2 cellular contexts compared by ENCODE assay signal in the genomic region with DNA sequence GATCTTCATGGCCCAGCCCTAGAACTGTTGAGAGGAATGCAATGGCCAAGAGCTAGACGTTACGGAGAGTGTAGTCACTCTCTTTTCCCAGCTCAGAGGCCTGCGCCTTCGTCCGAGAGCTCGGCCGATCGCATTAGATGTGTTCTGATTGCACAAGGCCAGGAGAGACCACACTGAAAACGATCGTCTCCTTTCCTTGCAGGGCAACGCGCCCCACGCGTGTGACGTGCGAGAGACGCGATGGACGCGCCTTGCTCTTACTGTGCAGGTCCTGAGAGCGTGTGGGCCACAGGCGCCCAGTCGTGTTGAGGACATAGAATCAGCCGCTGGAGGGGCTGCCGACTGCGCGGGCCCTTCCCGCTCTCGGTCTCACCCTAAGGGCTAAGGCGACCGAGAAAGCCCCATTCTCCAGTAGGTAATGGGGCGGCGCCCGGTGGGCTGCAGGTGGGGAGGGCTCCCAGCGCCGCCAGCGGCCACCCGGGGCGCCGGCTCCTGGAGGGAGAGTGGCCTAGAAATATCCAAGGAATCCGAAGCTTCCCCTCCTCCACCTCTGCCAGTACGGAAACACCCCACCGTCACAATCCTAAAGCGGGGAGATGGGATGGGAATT.
A peak's percentile ranks its signal among the peaks of the same experiment; 100 is the strongest.
TF ChIP-seq lines count a peak whose summit lies in the region.

No MANE protein-coding gene starts in this region.

TF ChIP-seq in GM23338, 12 proteins besides CTCF, POLR2A, EP300 and RAD21 (continued from another document):
- TF ChIP-seq EZH2 (IDR thresholded peaks at IDR 0.05; ENCODE audit: low read depth, unreplicated experiment): peak; percentile 41
- no peak for TF ChIP-seq ZNF114 (CRISPR knock-in tag; IDR thresholded peaks at IDR 0.05)

TF ChIP-seq in neural cell, 6 proteins besides CTCF, POLR2A, EP300 and RAD21 (continued from another document):
- no peak for TF ChIP-seq TAF1 (IDR thresholded peaks at IDR 0.05; ENCODE audit: low read depth)
- TF ChIP-seq, protein P1, sequence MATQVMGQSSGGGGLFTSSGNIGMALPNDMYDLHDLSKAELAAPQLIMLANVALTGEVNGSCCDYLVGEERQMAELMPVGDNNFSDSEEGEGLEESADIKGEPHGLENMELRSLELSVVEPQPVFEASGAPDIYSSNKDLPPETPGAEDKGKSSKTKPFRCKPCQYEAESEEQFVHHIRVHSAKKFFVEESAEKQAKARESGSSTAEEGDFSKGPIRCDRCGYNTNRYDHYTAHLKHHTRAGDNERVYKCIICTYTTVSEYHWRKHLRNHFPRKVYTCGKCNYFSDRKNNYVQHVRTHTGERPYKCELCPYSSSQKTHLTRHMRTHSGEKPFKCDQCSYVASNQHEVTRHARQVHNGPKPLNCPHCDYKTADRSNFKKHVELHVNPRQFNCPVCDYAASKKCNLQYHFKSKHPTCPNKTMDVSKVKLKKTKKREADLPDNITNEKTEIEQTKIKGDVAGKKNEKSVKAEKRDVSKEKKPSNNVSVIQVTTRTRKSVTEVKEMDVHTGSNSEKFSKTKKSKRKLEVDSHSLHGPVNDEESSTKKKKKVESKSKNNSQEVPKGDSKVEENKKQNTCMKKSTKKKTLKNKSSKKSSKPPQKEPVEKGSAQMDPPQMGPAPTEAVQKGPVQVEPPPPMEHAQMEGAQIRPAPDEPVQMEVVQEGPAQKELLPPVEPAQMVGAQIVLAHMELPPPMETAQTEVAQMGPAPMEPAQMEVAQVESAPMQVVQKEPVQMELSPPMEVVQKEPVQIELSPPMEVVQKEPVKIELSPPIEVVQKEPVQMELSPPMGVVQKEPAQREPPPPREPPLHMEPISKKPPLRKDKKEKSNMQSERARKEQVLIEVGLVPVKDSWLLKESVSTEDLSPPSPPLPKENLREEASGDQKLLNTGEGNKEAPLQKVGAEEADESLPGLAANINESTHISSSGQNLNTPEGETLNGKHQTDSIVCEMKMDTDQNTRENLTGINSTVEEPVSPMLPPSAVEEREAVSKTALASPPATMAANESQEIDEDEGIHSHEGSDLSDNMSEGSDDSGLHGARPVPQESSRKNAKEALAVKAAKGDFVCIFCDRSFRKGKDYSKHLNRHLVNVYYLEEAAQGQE (IDR thresholded peaks at IDR 0.05; ENCODE audit: borderline replicate concordance): no peak
